8 cellular contexts compared by ENCODE assay signal in genomic region chr1:166975361-166976129, GRCh38. TPM values are rescaled to one million over a fixed set of nuclear protein-coding genes. Genes with fewer than 3 reads are reported as not detected.
A peak's percentile ranks its signal among the peaks of the same experiment; 100 is the strongest.
DNase-seq lines count a peak whose midpoint lies in the region; ATAC-seq and TF ChIP-seq lines count a peak whose summit lies in the region.

ILDR2 (minus strand) TSS chr1:166975540; CDS start chr1:166975268, 272 bp downstream.

- DNase-seq in NCI-H82 (lab: John Stamatoyannopoulos, UW): peak; percentile 70
- no peak for DNase-seq in NCI-H82 treated with DMSO at 0.1 percent for 48 hours (lab: John Stamatoyannopoulos, UW; ENCODE audit: unreplicated experiment)
- DNase-seq in fibroblast of villous mesenchyme (ENCODE audit: low read depth): peak; percentile 16
- peak; percentile 82 for DNase-seq in neural progenitor cell (ENCODE audit: low spot score)
- DNase-seq in substantia nigra (lab: John Stamatoyannopoulos, UW): peak in 45 of 49 donors; percentile 17 to 85 (median 61)

- peaks cover 24% of the 10 kb centered on the region for H3F3A ChIP-seq in neural progenitor cell (ENCODE audit: low read depth)

- H3K79me2 ChIP-seq in OCI-LY3 (ENCODE audit: low read length): no peaks in the 10 kb centered on the region
- no peaks in the 10 kb centered on the region for H3K79me2 ChIP-seq in neural progenitor cell (ENCODE audit: low read depth)

- TF ChIP-seq CTCF in OCI-LY3 (IDR thresholded peaks at IDR 0.05; ENCODE audit: low read depth, low read length) (0 out of 2 replicates have a peak, but pooled peaks have one; percentile 17), fibroblast of villous mesenchyme (IDR thresholded peaks at IDR 0.05; ENCODE audit: insufficient read depth, low read depth, low read length) (no peak), neural progenitor cell (IDR thresholded peaks at IDR 0.05) (peak; percentile 20)

- H4K20me1 ChIP-seq in OCI-LY3 (ENCODE audit: insufficient read depth, low read length) (no peaks in the 10 kb centered on the region), neural progenitor cell (ENCODE audit: low read depth) (no peaks in the 10 kb centered on the region)

- H3K36me3 ChIP-seq in OCI-LY3 (replicated peaks; ENCODE audit: low read depth, low read length) (no peaks in the 10 kb centered on the region), neural progenitor cell (no peaks in the 10 kb centered on the region)

- peaks cover 24% of the 10 kb centered on the region for H3K4me1 ChIP-seq in OCI-LY3 (ENCODE audit: low read length)
- peaks cover 41% of the 10 kb centered on the region for H3K4me1 ChIP-seq in neural progenitor cell

- ATAC-seq in HG03025 (IDR thresholded peaks at IDR 0.05; ENCODE audit: low FRiP score, unreplicated experiment): peak; percentile 47
- peak; percentile 67 for ATAC-seq in activated T-helper 17 cell treated with anti-CD3 and anti-CD28 coated beads, Interleukin-2, amount 50 U/mL, for 72 hours (replicated peaks)

- H3K4me3 ChIP-seq in OCI-LY3 (ENCODE audit: low read length) (peak within 1 kb of the TSS; percentile 93), fibroblast of villous mesenchyme (ENCODE audit: low read depth, low read length) (peak within 1 kb of the TSS; percentile 63), neural progenitor cell (peak within 1 kb of the TSS; percentile 83)

- peak within 1 kb of the TSS; percentile 89 for H3K4me3 Mint-ChIP-seq in activated T-helper 17 cell treated with anti-CD3 and anti-CD28 coated beads, Interleukin-2, amount 50 U/mL, for 72 hours
- H3K4me3 Mint-ChIP-seq in neural progenitor cell: peak within 1 kb of the TSS; percentile 99

- peak within 1 kb of the TSS; percentile 73 for H3K9ac ChIP-seq in OCI-LY3 (ENCODE audit: low read length)
- no peak within 1 kb of the TSS for H3K9ac ChIP-seq in neural progenitor cell

- H3K27me3 Mint-ChIP-seq in activated T-helper 17 cell treated with anti-CD3 and anti-CD28 coated beads, Interleukin-2, amount 50 U/mL, for 72 hours: peaks cover 23% of the 10 kb centered on the region
- H3K27me3 Mint-ChIP-seq in neural progenitor cell (ENCODE audit: insufficient read depth, low read depth): peaks cover 3% of the 10 kb centered on the region

- peak within 1 kb of the TSS; percentile 80 for H3K27ac Mint-ChIP-seq in activated T-helper 17 cell treated with anti-CD3 and anti-CD28 coated beads, Interleukin-2, amount 50 U/mL, for 72 hours
- H3K27ac Mint-ChIP-seq in neural progenitor cell: peak within 1 kb of the TSS; percentile 93

- H3K27ac ChIP-seq in OCI-LY3 (ENCODE audit: low read length) (no peak within 1 kb of the TSS), neural progenitor cell (no peak within 1 kb of the TSS), substantia nigra (ENCODE audit: low read depth, low read length, poor library complexity, severe bottlenecking) (peak within 1 kb of the TSS; percentile 75)

- no peaks in the 10 kb centered on the region for H3K36me3 Mint-ChIP-seq in activated T-helper 17 cell treated with anti-CD3 and anti-CD28 coated beads, Interleukin-2, amount 50 U/mL, for 72 hours (ENCODE audit: low read depth)
- H3K36me3 Mint-ChIP-seq in neural progenitor cell: peaks cover 2% of the 10 kb centered on the region

- H3K9me3 Mint-ChIP-seq in activated T-helper 17 cell treated with anti-CD3 and anti-CD28 coated beads, Interleukin-2, amount 50 U/mL, for 72 hours: no peaks in the 10 kb centered on the region
- no peaks in the 10 kb centered on the region for H3K9me3 Mint-ChIP-seq in neural progenitor cell

- no peaks in the 10 kb centered on the region for H3K9me3 ChIP-seq in OCI-LY3 (ENCODE audit: insufficient read depth, low read length)
- H3K9me3 ChIP-seq in neural progenitor cell (ENCODE audit: low read depth): no peaks in the 10 kb centered on the region

- H2AFZ ChIP-seq in OCI-LY3 (ENCODE audit: low read depth, low read length): peak within 1 kb of the TSS; percentile 91
- peak within 1 kb of the TSS; percentile 97 for H2AFZ ChIP-seq in neural progenitor cell (replicated peaks)

- peaks cover 28% of the 10 kb centered on the region for H3K4me1 Mint-ChIP-seq in activated T-helper 17 cell treated with anti-CD3 and anti-CD28 coated beads, Interleukin-2, amount 50 U/mL, for 72 hours
- H3K4me1 Mint-ChIP-seq in neural progenitor cell: peaks cover 60% of the 10 kb centered on the region

- peaks cover 74% of the 10 kb centered on the region for H3K27me3 ChIP-seq in OCI-LY3 (ENCODE audit: low read depth, low read length)
- peaks cover 68% of the 10 kb centered on the region for H3K27me3 ChIP-seq in neural progenitor cell

- peak within 1 kb of the TSS; percentile 89 for H3K4me2 ChIP-seq in OCI-LY3 (ENCODE audit: low read length)
- peak within 1 kb of the TSS; percentile 91 for H3K4me2 ChIP-seq in neural progenitor cell

RNA-seq across cellular contexts. Expression of gene ILDR2, which starts in this region (rescaled TPM):
- total RNA-seq in activated T-helper 17 cell treated with anti-CD3 and anti-CD28 coated beads, Interleukin-2, amount 50 U/mL, for 72 hours: 1 to 10 TPM; 5.0 to 5.8 TPM
- 0.32 and 0.43 TPM in 2 replicates for total RNA-seq in fibroblast of villous mesenchyme
- total RNA-seq in neural progenitor cell (ENCODE audit: low replicate concordance): 34.3 and 42.1 TPM in 2 replicates

Comparison
In these comparisons a context has a peak if more than half of its experiments do, and no peak if none do; other contexts are left out.
1. Peak in DNase-seq and H3K4me3 ChIP-seq in fibroblast of villous mesenchyme; RNA of the gene not detected or under 1 TPM.